In genomic region chr6:6317386-6317785, GRCh38 we compare ENCODE assay signal across 18 cellular contexts. TPM values are rescaled to one million over a fixed set of nuclear protein-coding genes. Genes with fewer than 3 reads are reported as not detected.
"Had no signal": no experiment of that assay in that cellular context is flagged by ENCODE, and none has a peak within 500 bp of the region (broad histone marks: within the 10 kb centered on the region; RNA-seq: fewer than 3 reads in every experiment).

No MANE protein-coding gene starts in this region.

- FAIRE-seq: endometrium, TTC549 had no signal

- H3K4me1 ChIP-seq: ascending aorta, breast epithelium had no signal

- H3K4me1 Mint-ChIP-seq: activated naive CD4-positive, alpha-beta T cell treated with anti-CD3 and anti-CD28 coated beads, Interleukin-2, amount 10 ng/mL, durations not matched to agents 7 days and 5 days; natural killer cell had no signal

- H3K4me2 ChIP-seq: hepatocyte, smooth muscle cell had no signal

- ATAC-seq: activated CD4-positive, CD25-positive, alpha-beta regulatory T cell treated with anti-CD3 and anti-CD28 coated beads, Interleukin-2, amount 50 U/mL, for 24 hours; natural killer cell had no signal

- H3K9me3 Mint-ChIP-seq: activated naive CD4-positive, alpha-beta T cell treated with anti-CD3 and anti-CD28 coated beads, Interleukin-2, amount 10 ng/mL, durations not matched to agents 7 days and 5 days; activated T-cell treated with anti-CD3 and anti-CD28 coated beads, Interleukin-2, amount 50 U/mL, for 24 hours; memory B cell; natural killer cell; type B pancreatic cell had no signal

- H3K9me3 ChIP-seq: ascending aorta, breast epithelium had no signal

- H3K4me3 ChIP-seq: hepatocyte, smooth muscle cell had no signal

- H3K27ac Mint-ChIP-seq: activated naive CD4-positive, alpha-beta T cell treated with anti-CD3 and anti-CD28 coated beads, Interleukin-2, amount 10 ng/mL, durations not matched to agents 7 days and 5 days; activated T-cell treated with anti-CD3 and anti-CD28 coated beads, Interleukin-2, amount 50 U/mL, for 24 hours; memory B cell; natural killer cell; type B pancreatic cell had no signal

- H2AFZ ChIP-seq: hepatocyte had no signal

- DNase-seq: activated CD4-positive, alpha-beta T cell treated with anti-CD3 and anti-CD28 coated beads, Interleukin-2, amount 50 U/mL, for 4 hours; activated naive CD4-positive, alpha-beta T cell treated with anti-CD3 and anti-CD28 coated beads, Interleukin-2, amount 10 ng/mL, durations not matched to agents 7 days and 5 days; activated T-cell treated with anti-CD3 and anti-CD28 coated beads, Interleukin-2, amount 50 U/mL, for 24 hours; natural killer cell; retina; stimulated activated CD4-positive, alpha-beta T cell treated with anti-CD3 and anti-CD28 coated beads, Interleukin-4, amount 100 ng/mL, for 4 hours; stimulated activated CD8-positive, alpha-beta memory T cell treated with anti-CD3 and anti-CD28 coated beads, Interleukin-4, amount 100 ng/mL, for 48 hours; stimulated activated naive CD4-positive, alpha-beta T cell treated with Interleukin-2 at 50 U/mL for 16 hours; T-helper 2 cell had no signal

- H3K36me3 ChIP-seq: ascending aorta, breast epithelium had no signal

- H3K36me3 Mint-ChIP-seq: activated naive CD4-positive, alpha-beta T cell treated with anti-CD3 and anti-CD28 coated beads, Interleukin-2, amount 10 ng/mL, durations not matched to agents 7 days and 5 days; memory B cell; natural killer cell; type B pancreatic cell had no signal

- H3K4me3 Mint-ChIP-seq: activated naive CD4-positive, alpha-beta T cell treated with anti-CD3 and anti-CD28 coated beads, Interleukin-2, amount 10 ng/mL, durations not matched to agents 7 days and 5 days; activated T-cell treated with anti-CD3 and anti-CD28 coated beads, Interleukin-2, amount 50 U/mL, for 24 hours; memory B cell; natural killer cell; type B pancreatic cell had no signal

- H3K27me3 ChIP-seq: ascending aorta had no signal

- H3K79me2 ChIP-seq: hepatocyte had no signal

- H3K27ac ChIP-seq: ascending aorta, breast epithelium, hepatocyte had no signal

RNA-seq across cellular contexts. Expression of gene F13A1, which starts 3.1 kb away (rescaled TPM):
- total RNA-seq: smooth muscle cell had no signal
